Comparison of ENCODE assay signal across 26 cellular contexts in the genomic region with DNA sequence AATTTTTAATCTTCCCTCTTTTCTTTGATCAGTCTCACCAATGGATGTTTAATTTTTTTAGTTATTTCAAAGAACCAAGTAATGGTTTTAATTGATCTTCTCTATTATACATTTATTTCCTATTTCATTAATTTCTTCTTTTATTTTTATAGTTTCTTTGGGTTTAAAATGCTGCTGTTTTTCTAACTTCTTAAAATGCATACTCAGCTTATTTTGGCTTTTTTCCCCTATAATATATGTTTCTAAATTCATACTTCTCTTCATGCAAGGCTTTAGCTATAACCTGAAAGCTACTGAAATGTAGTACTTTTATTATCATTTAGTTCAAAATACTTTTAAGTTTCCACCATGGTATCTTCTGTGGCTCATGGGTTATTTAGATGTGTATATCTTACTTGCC.
"Had no signal": no experiment of that assay in that cellular context is flagged by ENCODE, and none has a peak within 500 bp of the region (broad histone marks: within the 10 kb centered on the region; RNA-seq: fewer than 3 reads in every experiment).

No MANE protein-coding gene starts in this region.

- H3K27me3 ChIP-seq: adrenal gland, body of pancreas, colonic mucosa had no signal

- H3K27ac ChIP-seq: adrenal gland, body of pancreas, colonic mucosa had no signal

- DNase-seq: activated CD4-positive, alpha-beta T cell treated with anti-CD3 and anti-CD28 coated beads for 1 hour; activated CD4-positive, alpha-beta T cell treated with anti-CD3 and anti-CD28 coated beads for 4 hours; activated CD4-positive, alpha-beta T cell treated with anti-CD3 and anti-CD28 coated beads, Interleukin-2, amount 50 U/mL, for 1 hour; activated CD4-positive, alpha-beta T cell treated with anti-CD3 and anti-CD28 coated beads, Interleukin-2, amount 50 U/mL, for 48 hours; activated CD8-positive, alpha-beta memory T cell treated with anti-CD3 and anti-CD28 coated beads for 24 hours; activated CD8-positive, alpha-beta T cell treated with anti-CD3 and anti-CD28 coated beads for 36 hours; activated effector memory CD4-positive, alpha-beta T cell treated with anti-CD3 and anti-CD28 coated beads, Interleukin-2, amount 50 U/mL, for 16 hours; activated naive CD4-positive, alpha-beta T cell treated with anti-CD3 and anti-CD28 coated beads for 36 hours; activated naive CD8-positive, alpha-beta T cell treated with anti-CD3 and anti-CD28 coated beads for 36 hours; activated naive CD8-positive, alpha-beta T cell treated with anti-CD3 and anti-CD28 coated beads, Interleukin-2, amount 50 U/mL, for 24 hours; activated T-cell treated with anti-CD3 and anti-CD28 coated beads, Interleukin-2, amount 50 U/mL, for 48 hours; adrenal gland; amygdala; aorta; body of pancreas; caudate nucleus; colonic mucosa; effector CD8-positive, alpha-beta T cell; foreskin fibroblast; head of caudate nucleus; T-helper 2 cell had no signal

- H3K9me3 ChIP-seq: adrenal gland, colonic mucosa had no signal

- H3K9me3 Mint-ChIP-seq: activated naive CD4-positive, alpha-beta T cell treated with anti-CD3 and anti-CD28 coated beads, Interleukin-2, amount 50 U/mL, for 24 hours had no signal

- H3K4me1 ChIP-seq: adrenal gland, body of pancreas, colonic mucosa had no signal

- FAIRE-seq: frontal cortex had no signal

- ATAC-seq: activated CD8-positive, alpha-beta T cell treated with anti-CD3 and anti-CD28 coated beads for 36 hours; activated naive CD8-positive, alpha-beta T cell treated with anti-CD3 and anti-CD28 coated beads, Interleukin-2, amount 50 U/mL, for 24 hours; body of pancreas; esophagus mucosa; WTC11 had no signal

- H3K4me3 ChIP-seq: adrenal gland, body of pancreas, colonic mucosa had no signal

- H3K36me3 ChIP-seq: adrenal gland, colonic mucosa had no signal

- H3K4me3 Mint-ChIP-seq: activated CD8-positive, alpha-beta T cell treated with anti-CD3 and anti-CD28 coated beads for 36 hours; activated naive CD4-positive, alpha-beta T cell treated with anti-CD3 and anti-CD28 coated beads for 36 hours; activated naive CD4-positive, alpha-beta T cell treated with anti-CD3 and anti-CD28 coated beads, Interleukin-2, amount 50 U/mL, for 24 hours; activated naive CD8-positive, alpha-beta T cell treated with anti-CD3 and anti-CD28 coated beads for 36 hours; activated naive CD8-positive, alpha-beta T cell treated with anti-CD3 and anti-CD28 coated beads, Interleukin-2, amount 50 U/mL, for 24 hours; activated T-helper 1 cell treated with anti-CD3 and anti-CD28 coated beads, Interleukin-12 subunit alpha, Interleukin-12 subunit beta, Interleukin-2, Interleukin-4 antibody, amounts not matched to agents 30 ng/mL and 10 ng/mL and 1 ng/mL, durations not matched to agents 14 hours and 24 hours and 36 hours; WTC11 had no signal
